ENCODE assay signal across 15 cellular contexts in the genomic region with DNA sequence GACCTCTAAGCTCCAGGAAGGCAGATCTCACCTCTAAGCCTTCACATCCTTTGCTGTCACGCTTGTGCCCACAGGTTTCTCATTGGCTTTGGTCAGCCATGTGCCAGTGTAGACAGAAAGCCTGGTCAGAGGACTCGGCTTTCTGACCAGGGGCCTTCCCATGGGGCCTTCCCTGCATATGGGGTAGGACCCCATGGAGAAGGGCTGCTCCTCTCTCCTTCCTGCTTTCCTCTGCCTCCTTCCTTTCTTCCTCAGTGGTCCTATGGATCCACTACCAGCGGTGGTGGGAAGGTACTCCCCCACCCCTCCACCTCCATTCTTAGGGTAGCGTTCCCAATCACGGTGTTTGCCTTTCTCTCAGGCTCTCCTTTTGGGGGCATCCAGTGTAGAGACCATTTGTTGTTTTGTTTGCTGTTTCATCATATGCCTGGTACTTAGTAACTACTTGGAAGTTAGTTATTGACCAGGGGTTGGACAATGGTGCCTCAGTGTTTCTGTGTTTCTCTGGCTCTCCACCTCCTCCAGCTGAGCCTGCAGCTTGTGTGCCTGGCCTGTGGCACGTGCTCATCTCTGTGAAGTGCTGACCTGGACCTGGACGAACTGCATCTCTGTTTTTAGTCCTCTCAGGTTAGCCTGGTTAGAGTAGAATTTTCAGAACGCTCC.
DNase-seq lines count a peak whose midpoint lies in the region; ATAC-seq, FAIRE-seq and TF ChIP-seq lines count a peak whose summit lies in the region.
"Had no signal": no experiment of that assay in that cellular context is flagged by ENCODE, and none has a peak within 500 bp of the region (broad histone marks: within the 10 kb centered on the region; RNA-seq: fewer than 3 reads in every experiment).

No MANE protein-coding gene starts in this region.

- H3K4me3 ChIP-seq in body of pancreas (no peak overlapping the region), HepG2 (replicated peaks in 1 of 3; ENCODE audit: insufficient read depth in 1 of 3, low read depth in 2 of 3, low read length in 3 of 3) (no peak overlapping the region), BE2C (ENCODE audit: low read depth, low read length) (no peak overlapping the region)
- H3K4me3 ChIP-seq: BLaER1 treated with 17β-estradiol and CSF1 and Interleukin-3, amounts not matched to agents 10 nM and 100 nM; GM12878; HAP-1 had no signal

- no peaks in the 10 kb centered on the region for H3K79me2 ChIP-seq in HepG2 (ENCODE audit: insufficient read depth, low read length)

- 0 out of 2 replicates have a peak overlapping the region, but pooled peaks have one; percentile 25 for H3K4me2 ChIP-seq in HepG2 (ENCODE audit: low read depth, low read length)
- H3K4me2 ChIP-seq: BLaER1 treated with 17β-estradiol and CSF1 and Interleukin-3, amounts not matched to agents 10 nM and 100 nM had no signal

- H4K20me1 ChIP-seq in HepG2 (ENCODE audit: insufficient read depth, low read length): no peaks in the 10 kb centered on the region

- no peak for TF ChIP-seq RAD21 in HepG2 (CRISPR knock-in tag; IDR thresholded peaks at IDR 0.05)

- intact Hi-C loops in natural killer cell (cut with micrococcal nuclease): no loop called here
- intact Hi-C loops in body of pancreas (cut with DNase I): no loop called here
- intact Hi-C loops in HepG2 (cut with micrococcal nuclease; ENCODE audit: unreplicated experiment): loop anchor here (5.0 kb wide), 1 partner anchor 38 kb away; no protein-coding TSS in a partner anchor

- no peak overlapping the region for H3K27ac ChIP-seq in body of pancreas
- H3K27ac ChIP-seq in HepG2 (ENCODE audit: extremely low read length, insufficient read depth, low read length): peak overlapping the region; percentile 67
- H3K27ac ChIP-seq: BLaER1 treated with 17β-estradiol and CSF1 and Interleukin-3, amounts not matched to agents 10 nM and 100 nM had no signal

- H3K27me3 Mint-ChIP-seq in natural killer cell treated with Interleukin-12 subunit alpha and Interleukin-12 subunit beta and Interleukin-15 and Interleukin-18, amount 100 ng/mL, for 72 hours: no peaks in the 10 kb centered on the region
- no peaks in the 10 kb centered on the region for H3K27me3 Mint-ChIP-seq in natural killer cell (ENCODE audit: low read depth in 2 of 2)
- H3K27me3 Mint-ChIP-seq: CD4-positive, CD25-positive, alpha-beta regulatory T cell had no signal

- CTCF ChIA-PET in HepG2 (lab: Yijun Ruan, JAX; ENCODE audit: low intra/inter-chr PET ratio, low total read pairs): no interaction called here

- H3K9me3 Mint-ChIP-seq in natural killer cell treated with Interleukin-12 subunit alpha and Interleukin-12 subunit beta and Interleukin-15 and Interleukin-18, amount 100 ng/mL, for 72 hours: no peaks in the 10 kb centered on the region
- no peaks in the 10 kb centered on the region for H3K9me3 Mint-ChIP-seq in natural killer cell
- H3K9me3 Mint-ChIP-seq: CD4-positive, CD25-positive, alpha-beta regulatory T cell had no signal

- H3K4me1 ChIP-seq in body of pancreas (no peaks in the 10 kb centered on the region), HepG2 (ENCODE audit: insufficient read depth, low read length) (peaks cover 46% of the 10 kb centered on the region), BE2C (no peaks in the 10 kb centered on the region)
- H3K4me1 ChIP-seq: HAP-1 had no signal

- in situ Hi-C loops in HepG2 (cut with HindIII; ENCODE audit: extremely low pct_ligation_motif_present, low pct_unique_long_range_greater_than_20kb): loop anchor here (10.0 to 25.0 kb wide), 2 partner anchors 296 to 818 kb away; no protein-coding TSS in a partner anchor

- no peak overlapping the region for H3K27ac Mint-ChIP-seq in natural killer cell treated with Interleukin-12 subunit alpha and Interleukin-12 subunit beta and Interleukin-15 and Interleukin-18, amount 100 ng/mL, for 72 hours
- peak overlapping the region in 1 of 2 donors; percentile 21 for H3K27ac Mint-ChIP-seq in natural killer cell
- H3K27ac Mint-ChIP-seq: CD4-positive, CD25-positive, alpha-beta regulatory T cell had no signal

- no peak overlapping the region; the same call in 1 of the 2 replicates for H3K9ac ChIP-seq in HepG2 (ENCODE audit: insufficient read depth, low read depth, low read length)
- H3K9ac ChIP-seq: BLaER1 treated with 17β-estradiol and CSF1 and Interleukin-3, amounts not matched to agents 10 nM and 100 nM had no signal

- FAIRE-seq in HepG2 (lab: Jason Lieb, UNC): peak; percentile 68

- ATAC-seq in natural killer cell treated with Interleukin-12 subunit alpha and Interleukin-12 subunit beta and Interleukin-15 and Interleukin-18, amount 100 ng/mL, for 72 hours: peak; percentile 21 to 28
- ATAC-seq in natural killer cell: no peak
- ATAC-seq in body of pancreas: peak; percentile 33
- peak; percentile 96 for ATAC-seq in HepG2
- no peak for ATAC-seq in GM18520 (IDR thresholded peaks at IDR 0.05; ENCODE audit: unreplicated experiment)
- ATAC-seq in GM21737 (IDR thresholded peaks at IDR 0.05; ENCODE audit: unreplicated experiment): no peak
- ATAC-seq: GM12878 had no signal

- H3K36me3 Mint-ChIP-seq in natural killer cell treated with Interleukin-12 subunit alpha and Interleukin-12 subunit beta and Interleukin-15 and Interleukin-18, amount 100 ng/mL, for 72 hours: no peaks in the 10 kb centered on the region
- no peaks in the 10 kb centered on the region for H3K36me3 Mint-ChIP-seq in natural killer cell

- no TSS peak for BruUV-seq in HepG2 (replicated peaks; lab: Mats Ljungman, UMichigan)

- H3K27me3 ChIP-seq in body of pancreas (no peaks in the 10 kb centered on the region), HepG2 (ENCODE audit: control insufficient read depth in 1 of 2, insufficient read depth in 2 of 2, low read length in 2 of 2) (no peaks in the 10 kb centered on the region), BE2C (no peaks in the 10 kb centered on the region)
- H3K27me3 ChIP-seq: BLaER1 treated with 17β-estradiol and CSF1 and Interleukin-3, amounts not matched to agents 10 nM and 100 nM had no signal

- POLR2A ChIA-PET in HepG2 (lab: Yijun Ruan, JAX): interaction anchor here (1.1 kb wide), 1 partner anchor 38 kb away, joined by 3 read pairs; no protein-coding TSS in a partner anchor

- H2AFZ ChIP-seq in HepG2 (ENCODE audit: low read length): no peak overlapping the region

- no peak for DNase-seq in natural killer cell treated with Interleukin-12 subunit alpha and Interleukin-12 subunit beta and Interleukin-15 and Interleukin-18, amount 100 ng/mL, for 72 hours (ENCODE audit: low spot score)
- DNase-seq in natural killer cell (no peak), body of pancreas (peak in 1 of 4 donors; percentile 21), HepG2 (ENCODE audit: low spot score) (peak; percentile 69), BE2C (no peak)
- DNase-seq: 8988T; AML-193; CD4-positive, CD25-positive, alpha-beta regulatory T cell; DMS 273 treated with DMSO at 0.1 percent for 48 hours; GOT3 had no signal

- TF ChIP-seq EP300 in HepG2 (IDR thresholded peaks at IDR 0.05; ENCODE audit: low read depth in 2 of 2, low read length in 2 of 2): peak in 1 of 2 experiments; percentile 72; a peak in 2 of 4 replicates
- no peak for TF ChIP-seq EP300 in HepG2 (CRISPR knock-in tag; IDR thresholded peaks at IDR 0.05; ENCODE audit: borderline replicate concordance)

- TF ChIP-seq POLR2A in body of pancreas (IDR thresholded peaks at IDR 0.05): no peak
- no peak for TF ChIP-seq POLR2A in HepG2 (IDR thresholded peaks at IDR 0.05; ENCODE audit: insufficient read depth in 1 of 2, low read depth in 2 of 2, low read length in 2 of 2)

- TF ChIP-seq CTCF in natural killer cell (IDR thresholded peaks at IDR 0.05) (no peak), body of pancreas (IDR thresholded peaks at IDR 0.05) (no peak), HepG2 (CRISPR knock-in tag; IDR thresholded peaks at IDR 0.05) (0 out of 2 replicates have a peak, but pooled peaks have one; percentile 8), BE2C (IDR thresholded peaks at IDR 0.05; ENCODE audit: low read depth, low read length) (no peak)

- H3K36me3 ChIP-seq in body of pancreas (replicated peaks in 1 of 2; ENCODE audit: insufficient read depth in 1 of 2, low read depth in 2 of 2) (no peaks in the 10 kb centered on the region), HepG2 (replicated peaks in 1 of 2; ENCODE audit: control insufficient read depth in 1 of 2, insufficient read depth in 2 of 2, low read length in 2 of 2) (no peaks in the 10 kb centered on the region; a peak in 1 of 5 replicates), BE2C (no peaks in the 10 kb centered on the region)
- H3K36me3 ChIP-seq: HAP-1 had no signal

- no peak overlapping the region for H3K4me3 Mint-ChIP-seq in natural killer cell treated with Interleukin-12 subunit alpha and Interleukin-12 subunit beta and Interleukin-15 and Interleukin-18, amount 100 ng/mL, for 72 hours
- no peak overlapping the region for H3K4me3 Mint-ChIP-seq in natural killer cell

- WGBS in body of pancreas, 2 donors: 69 to 72% methylated on average over 8 of the region's 8 CpGs
- WGBS in HepG2 (ENCODE audit: low lambda C conversion rate): 50% methylated on average over 8 of the region's 8 CpGs

- H3K4me1 Mint-ChIP-seq in natural killer cell treated with Interleukin-12 subunit alpha and Interleukin-12 subunit beta and Interleukin-15 and Interleukin-18, amount 100 ng/mL, for 72 hours (ENCODE audit: low read depth in 2 of 2): peaks cover 29% of the 10 kb centered on the region in 2 donors
- H3K4me1 Mint-ChIP-seq in natural killer cell: peaks cover 31 to 33% of the 10 kb centered on the region in 2 donors

- H3K9me3 ChIP-seq in body of pancreas: no peaks in the 10 kb centered on the region
- H3K9me3 ChIP-seq in HepG2 (ENCODE audit: low read length): no peaks in the 10 kb centered on the region
- H3K9me3 ChIP-seq in BE2C: no peaks in the 10 kb centered on the region
- H3K9me3 ChIP-seq: HAP-1 had no signal

TF ChIP-seq in HepG2, 621 proteins besides CTCF, POLR2A, EP300 and RAD21 (continues in another document):
- TF ChIP-seq ZNF446 (CRISPR knock-in tag; IDR thresholded peaks at IDR 0.05): no peak
- TF ChIP-seq, protein P1, sequence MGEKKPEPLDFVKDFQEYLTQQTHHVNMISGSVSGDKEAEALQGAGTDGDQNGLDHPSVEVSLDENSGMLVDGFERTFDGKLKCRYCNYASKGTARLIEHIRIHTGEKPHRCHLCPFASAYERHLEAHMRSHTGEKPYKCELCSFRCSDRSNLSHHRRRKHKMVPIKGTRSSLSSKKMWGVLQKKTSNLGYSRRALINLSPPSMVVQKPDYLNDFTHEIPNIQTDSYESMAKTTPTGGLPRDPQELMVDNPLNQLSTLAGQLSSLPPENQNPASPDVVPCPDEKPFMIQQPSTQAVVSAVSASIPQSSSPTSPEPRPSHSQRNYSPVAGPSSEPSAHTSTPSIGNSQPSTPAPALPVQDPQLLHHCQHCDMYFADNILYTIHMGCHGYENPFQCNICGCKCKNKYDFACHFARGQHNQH (CRISPR knock-in tag; IDR thresholded peaks at IDR 0.05): 0 out of 2 replicates have a peak, but pooled peaks have one; percentile 52
- no peak for TF ChIP-seq ARNT (IDR thresholded peaks at IDR 0.05)
- TF ChIP-seq, protein P2, sequence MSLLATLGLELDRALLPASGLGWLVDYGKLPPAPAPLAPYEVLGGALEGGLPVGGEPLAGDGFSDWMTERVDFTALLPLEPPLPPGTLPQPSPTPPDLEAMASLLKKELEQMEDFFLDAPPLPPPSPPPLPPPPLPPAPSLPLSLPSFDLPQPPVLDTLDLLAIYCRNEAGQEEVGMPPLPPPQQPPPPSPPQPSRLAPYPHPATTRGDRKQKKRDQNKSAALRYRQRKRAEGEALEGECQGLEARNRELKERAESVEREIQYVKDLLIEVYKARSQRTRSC (CRISPR knock-in tag; IDR thresholded peaks at IDR 0.05; ENCODE audit: low read depth): no peak

Comparison
In these comparisons a context has a peak if more than half of its experiments do, and no peak if none do; other contexts are left out.
1. ATAC-seq: peak in natural killer cell treated with Interleukin-12 subunit alpha and Interleukin-12 subunit beta and Interleukin-15 and Interleukin-18, amount 100 ng/mL, for 72 hours (2 of 2), body of pancreas (single experiment) and HepG2 (single experiment); none in natural killer cell (0 of 3), GM18520 (single experiment) and GM21737 (single experiment).